ENCODE assay signal across 9 cellular contexts in the genomic region with DNA sequence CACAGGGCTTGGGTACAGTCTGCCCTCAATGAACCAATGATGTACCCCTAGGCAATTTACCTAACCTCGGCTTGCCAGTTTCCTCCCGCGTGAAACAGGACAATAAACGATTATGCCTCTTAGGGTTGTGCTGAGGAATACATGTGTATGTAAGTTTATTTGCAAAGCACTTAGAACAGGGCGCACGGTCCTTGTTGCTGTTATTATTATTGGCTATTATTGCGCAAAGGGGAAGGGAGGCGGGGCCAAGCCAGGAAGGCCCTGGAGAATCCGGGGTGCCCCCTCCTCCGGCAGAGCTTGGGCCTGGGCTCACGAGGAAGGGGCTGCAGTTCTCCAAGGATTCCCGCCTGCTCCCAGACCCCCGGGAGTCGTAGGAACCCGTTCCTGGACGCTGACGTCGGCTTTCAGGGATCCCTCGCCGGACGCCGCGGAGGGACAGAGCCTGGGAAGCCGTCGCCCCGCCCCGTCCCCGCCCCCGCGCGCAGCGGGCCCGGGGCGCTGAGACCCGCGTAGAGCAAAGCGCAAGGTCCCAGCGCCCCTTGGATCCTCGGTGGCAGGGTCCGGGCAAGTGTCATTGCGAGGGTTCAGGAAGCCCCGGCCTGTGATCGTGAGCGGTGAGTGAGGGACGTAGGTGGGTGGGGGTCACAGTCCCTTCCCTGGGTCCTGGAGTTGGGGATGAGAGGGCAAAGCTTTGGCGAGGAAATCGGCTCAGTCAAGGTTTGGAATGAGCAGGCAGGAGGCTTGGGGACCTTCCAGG. TPM values are rescaled to one million over a fixed set of nuclear protein-coding genes. Genes with fewer than 3 reads are reported as not detected.
DNase-seq lines count a peak whose midpoint lies in the region; ATAC-seq and TF ChIP-seq lines count a peak whose summit lies in the region.
"Had no signal": no experiment of that assay in that cellular context is flagged by ENCODE, and none has a peak within 500 bp of the region (broad histone marks: within the 10 kb centered on the region; RNA-seq: fewer than 3 reads in every experiment).

A gene (plus strand): TSS at position 293 of the 757 bp plus-strand sequence. CDS start 1,777 bp downstream, outside the sequence.

- no peak for TF ChIP-seq CTCF in cardiac muscle cell (IDR thresholded peaks at IDR 0.05; ENCODE audit: low read depth, low read length)
- no peak for TF ChIP-seq CTCF in progenitor cell of endocrine pancreas (IDR thresholded peaks at IDR 0.05; ENCODE audit: unreplicated experiment)

- peak within 1 kb of the TSS; percentile 58 for H3K4me3 ChIP-seq in cardiac muscle cell

- no peak within 1 kb of the TSS for H3K27ac ChIP-seq in cardiac muscle cell
- H3K27ac ChIP-seq: VCaP had no signal

- peak within 1 kb of the TSS; percentile 64 for H3K4me3 Mint-ChIP-seq in activated naive CD4-positive, alpha-beta T cell treated with anti-CD3 and anti-CD28 coated beads for 36 hours
- peak within 1 kb of the TSS; percentile 61 for H3K4me3 Mint-ChIP-seq in progenitor cell of endocrine pancreas (ENCODE audit: low read depth)

- H3K36me3 ChIP-seq in cardiac muscle cell = no peaks in the 10 kb centered on the region

- H3K27me3 ChIP-seq in cardiac muscle cell = no peaks in the 10 kb centered on the region

- H3K4me1 ChIP-seq in cardiac muscle cell (ENCODE audit: low read depth) = no peaks in the 10 kb centered on the region

- DNase-seq in NCI-H526 (lab: John Stamatoyannopoulos, UW) (peak; percentile 20 to 55), NCI-H526 treated with DMSO at 0.1 percent for 48 hours (lab: John Stamatoyannopoulos, UW) (no peak), cardiac muscle cell (ENCODE audit: low read depth in 1 of 2, low spot score in 1 of 2) (peak; percentile 44 to 65), progenitor cell of endocrine pancreas (ENCODE audit: low spot score, unreplicated experiment) (no peak), HUDEP-2 (lab: John Stamatoyannopoulos, UW; ENCODE audit: unreplicated experiment in 76 of 76) (no peak)
- DNase-seq in activated naive CD4-positive, alpha-beta T cell treated with anti-CD3 and anti-CD28 coated beads for 36 hours = peak; percentile 40
- no peak for DNase-seq in effector CD4-positive, alpha-beta T cell

- H3K9me3 ChIP-seq in cardiac muscle cell (ENCODE audit: low read depth) = no peaks in the 10 kb centered on the region

- H3K4me1 Mint-ChIP-seq in activated naive CD4-positive, alpha-beta T cell treated with anti-CD3 and anti-CD28 coated beads for 36 hours (ENCODE audit: low read depth) = peaks cover 14% of the 10 kb centered on the region
- H3K4me1 Mint-ChIP-seq in progenitor cell of endocrine pancreas (ENCODE audit: low read depth) = peaks cover 8% of the 10 kb centered on the region

- no peak within 1 kb of the TSS for H3K27ac Mint-ChIP-seq in activated naive CD4-positive, alpha-beta T cell treated with anti-CD3 and anti-CD28 coated beads for 36 hours
- H3K27ac Mint-ChIP-seq in progenitor cell of endocrine pancreas = peak within 1 kb of the TSS; percentile 60

- intact Hi-C loops in activated naive CD4-positive, alpha-beta T cell treated with anti-CD3 and anti-CD28 coated beads for 36 hours (cut with micrococcal nuclease) = no loop called here

- peaks cover 1% of the 10 kb centered on the region for H3K36me3 Mint-ChIP-seq in activated naive CD4-positive, alpha-beta T cell treated with anti-CD3 and anti-CD28 coated beads for 36 hours (ENCODE audit: low read depth)
- H3K36me3 Mint-ChIP-seq in progenitor cell of endocrine pancreas (ENCODE audit: insufficient read depth) = no peaks in the 10 kb centered on the region

- no peaks in the 10 kb centered on the region for H3K9me3 Mint-ChIP-seq in activated naive CD4-positive, alpha-beta T cell treated with anti-CD3 and anti-CD28 coated beads for 36 hours
- no peaks in the 10 kb centered on the region for H3K9me3 Mint-ChIP-seq in progenitor cell of endocrine pancreas (ENCODE audit: low read depth)

- no peaks in the 10 kb centered on the region for H3K27me3 Mint-ChIP-seq in activated naive CD4-positive, alpha-beta T cell treated with anti-CD3 and anti-CD28 coated beads for 36 hours (ENCODE audit: low read depth)
- no peaks in the 10 kb centered on the region for H3K27me3 Mint-ChIP-seq in progenitor cell of endocrine pancreas

- CTCF ChIA-PET in activated naive CD4-positive, alpha-beta T cell treated with anti-CD3 and anti-CD28 coated beads for 36 hours (lab: Charles Lee) = interaction anchor here (1.0 kb wide), 2 partner anchors 10 to 12 kb away, joined by 3 to 4 read pairs; no protein-coding TSS in a partner anchor

- no peak for ATAC-seq in HG02840 (IDR thresholded peaks at IDR 0.05; ENCODE audit: low FRiP score, unreplicated experiment)

RNA-seq across cellular contexts. Expression of the gene that starts here (rescaled TPM):
- total RNA-seq in activated naive CD4-positive, alpha-beta T cell treated with anti-CD3 and anti-CD28 coated beads for 36 hours = 1 to 10 TPM; 5.6 to 5.7 TPM
- total RNA-seq in cardiac muscle cell = 16.8 and 21.8 TPM in 2 replicates
- 14.5 and 18.1 TPM in 2 replicates for polyA plus RNA-seq in cardiac muscle cell
- 12.8 and 14.3 TPM in 2 replicates for total RNA-seq in progenitor cell of endocrine pancreas

Comparison
In these comparisons a context has a peak if more than half of its experiments do, and no peak if none do; other contexts are left out.
1. DNase-seq: peak in NCI-H526 (2 of 2), activated naive CD4-positive, alpha-beta T cell treated with anti-CD3 and anti-CD28 coated beads for 36 hours (single experiment) and cardiac muscle cell (2 of 2); none in NCI-H526 treated with DMSO at 0.1 percent for 48 hours (single experiment), progenitor cell of endocrine pancreas (single experiment), HUDEP-2 (0 of 76) and effector CD4-positive, alpha-beta T cell (single experiment).